ENCODE assay signal across 28 cellular contexts in the genomic region with DNA sequence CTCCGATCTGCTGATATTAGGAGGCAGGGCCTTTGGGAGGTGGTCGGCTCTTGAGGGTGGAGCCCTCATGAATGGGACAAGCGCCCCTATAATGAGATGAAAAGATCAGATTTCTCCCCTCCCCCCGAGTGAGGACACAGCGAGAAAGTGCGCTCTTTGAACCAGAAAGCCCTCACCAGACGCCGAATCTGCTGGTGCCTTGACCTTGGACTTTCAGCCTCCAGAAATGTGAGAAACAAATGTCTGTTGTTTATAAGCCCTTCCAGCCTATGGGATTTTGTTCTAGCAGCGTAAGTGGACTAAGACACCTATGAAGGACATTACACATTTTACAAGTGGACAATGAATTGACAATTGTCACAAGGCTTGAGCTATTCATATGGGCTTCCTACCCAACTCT.
"Had no signal": no experiment of that assay in that cellular context is flagged by ENCODE, and none has a peak within 500 bp of the region (broad histone marks: within the 10 kb centered on the region; RNA-seq: fewer than 3 reads in every experiment).

No MANE protein-coding gene starts in this region.

- H3K27me3 ChIP-seq: brain microvascular endothelial cell had no signal

- H3K27ac Mint-ChIP-seq: activated B cell treated with CpG ODN at 0.5 μM for 24 hours; activated CD4-positive, alpha-beta memory T cell treated with anti-CD3 and anti-CD28 coated beads for 36 hours; activated CD4-positive, alpha-beta T cell treated with anti-CD3 and anti-CD28 coated beads, Interleukin-2, amount 10 ng/mL, durations not matched to agents 24 days and 14 days; activated naive CD4-positive, alpha-beta T cell treated with anti-CD3 and anti-CD28 coated beads, Interleukin-2, amount 10 ng/mL, durations not matched to agents 7 days and 5 days; activated naive CD8-positive, alpha-beta T cell treated with anti-CD3 and anti-CD28 coated beads for 36 hours; activated T-helper 2 cell treated with anti-CD3 and anti-CD28 coated beads, Interferon-gamma antibody, Interleukin-2, Interleukin-4, amounts not matched to agents 10 μg/mL and 5 μg/mL and 100 μg/mL, durations not matched to agents 14 hours and 24 hours and 36 hours; IgD-negative memory B cell had no signal

- DNase-seq: activated B cell treated with CpG ODN at 0.5 μM for 24 hours; activated CD4-positive, alpha-beta memory T cell treated with anti-CD3 and anti-CD28 coated beads for 36 hours; activated CD4-positive, alpha-beta T cell treated with anti-CD3 and anti-CD28 coated beads for 1 hour; activated CD4-positive, alpha-beta T cell treated with anti-CD3 and anti-CD28 coated beads, Interleukin-2, amount 10 ng/mL, durations not matched to agents 24 days and 14 days; activated CD8-positive, alpha-beta memory T cell treated with anti-CD3 and anti-CD28 coated beads for 24 hours; activated gamma-delta T cell treated with Interleukin-2 at 50 U/mL for 16 hours; activated naive CD4-positive, alpha-beta T cell treated with anti-CD3 and anti-CD28 coated beads, Interleukin-2, amount 10 ng/mL, durations not matched to agents 7 days and 5 days; activated naive CD8-positive, alpha-beta T cell treated with anti-CD3 and anti-CD28 coated beads for 36 hours; activated T-cell treated with anti-CD3 and anti-CD28 coated beads, Interleukin-2, amount 50 U/mL, for 48 hours; brain microvascular endothelial cell; cerebellar nuclear complex; KG1; MV-4-11; NCI-H1092 treated with DMSO at 0.1 percent for 48 hours; NCI-H1417 treated with DMSO at 0.1 percent for 48 hours; NCI-H1694; NCI-H2029; NCI-H2107; NCI-H2171 treated with DMSO at 0.1 percent for 48 hours; NCI-H226; NCI-H526 treated with DMSO at 0.1 percent for 48 hours; RPMI8226; SIG-M5; T-helper 2 cell; T1000 had no signal

- H3K9me3 Mint-ChIP-seq: activated CD4-positive, alpha-beta T cell treated with anti-CD3 and anti-CD28 coated beads, Interleukin-2, amount 10 ng/mL, durations not matched to agents 24 days and 14 days; activated naive CD4-positive, alpha-beta T cell treated with anti-CD3 and anti-CD28 coated beads, Interleukin-2, amount 10 ng/mL, durations not matched to agents 7 days and 5 days; activated naive CD8-positive, alpha-beta T cell treated with anti-CD3 and anti-CD28 coated beads for 36 hours; activated T-helper 2 cell treated with anti-CD3 and anti-CD28 coated beads, Interferon-gamma antibody, Interleukin-2, Interleukin-4, amounts not matched to agents 10 μg/mL and 5 μg/mL and 100 μg/mL, durations not matched to agents 14 hours and 24 hours and 36 hours had no signal

- H3K27me3 Mint-ChIP-seq: activated CD4-positive, alpha-beta T cell treated with anti-CD3 and anti-CD28 coated beads, Interleukin-2, amount 10 ng/mL, durations not matched to agents 24 days and 14 days had no signal

- H3K36me3 ChIP-seq: brain microvascular endothelial cell had no signal

- H3K4me1 Mint-ChIP-seq: activated B cell treated with CpG ODN at 0.5 μM for 24 hours; activated CD4-positive, alpha-beta T cell treated with anti-CD3 and anti-CD28 coated beads, Interleukin-2, amount 10 ng/mL, durations not matched to agents 24 days and 14 days; activated naive CD4-positive, alpha-beta T cell treated with anti-CD3 and anti-CD28 coated beads, Interleukin-2, amount 10 ng/mL, durations not matched to agents 7 days and 5 days; activated naive CD8-positive, alpha-beta T cell treated with anti-CD3 and anti-CD28 coated beads for 36 hours; IgD-negative memory B cell had no signal

- FAIRE-seq: TTC549 had no signal

- H3K27ac ChIP-seq: brain microvascular endothelial cell had no signal

- H3K36me3 Mint-ChIP-seq: activated CD4-positive, alpha-beta memory T cell treated with anti-CD3 and anti-CD28 coated beads for 36 hours; activated naive CD4-positive, alpha-beta T cell treated with anti-CD3 and anti-CD28 coated beads, Interleukin-2, amount 10 ng/mL, durations not matched to agents 7 days and 5 days; activated naive CD8-positive, alpha-beta T cell treated with anti-CD3 and anti-CD28 coated beads for 36 hours; IgD-negative memory B cell had no signal

- H3K4me3 Mint-ChIP-seq: activated B cell treated with CpG ODN at 0.5 μM for 24 hours; activated CD4-positive, alpha-beta memory T cell treated with anti-CD3 and anti-CD28 coated beads for 36 hours; activated CD4-positive, alpha-beta T cell treated with anti-CD3 and anti-CD28 coated beads, Interleukin-2, amount 10 ng/mL, durations not matched to agents 24 days and 14 days; activated naive CD4-positive, alpha-beta T cell treated with anti-CD3 and anti-CD28 coated beads, Interleukin-2, amount 10 ng/mL, durations not matched to agents 7 days and 5 days; activated naive CD8-positive, alpha-beta T cell treated with anti-CD3 and anti-CD28 coated beads for 36 hours; IgD-negative memory B cell had no signal
